ENCODE assay signal across 8 cellular contexts in genomic region chr12:130026608-130027176, GRCh38.
A peak's percentile ranks its signal among the peaks of the same experiment; 100 is the strongest.
DNase-seq lines count a peak whose midpoint lies in the region; ATAC-seq lines count a peak whose summit lies in the region.

No MANE protein-coding gene starts in this region.

- no peaks in the 10 kb centered on the region for H3K27me3 Mint-ChIP-seq in activated CD8-positive, alpha-beta memory T cell treated with anti-CD3 and anti-CD28 coated beads, Interleukin-2, amount 10 ng/mL, durations not matched to agents 7 days and 5 days

- H3K9me3 Mint-ChIP-seq in activated CD8-positive, alpha-beta memory T cell treated with anti-CD3 and anti-CD28 coated beads, Interleukin-2, amount 10 ng/mL, durations not matched to agents 7 days and 5 days (ENCODE audit: low read depth), result no peaks in the 10 kb centered on the region

- H3K4me1 Mint-ChIP-seq in activated CD8-positive, alpha-beta memory T cell treated with anti-CD3 and anti-CD28 coated beads, Interleukin-2, amount 10 ng/mL, durations not matched to agents 7 days and 5 days, result no peaks in the 10 kb centered on the region

- no peak overlapping the region for H3K27ac Mint-ChIP-seq in activated CD8-positive, alpha-beta memory T cell treated with anti-CD3 and anti-CD28 coated beads, Interleukin-2, amount 10 ng/mL, durations not matched to agents 7 days and 5 days

- no peaks in the 10 kb centered on the region for H3K36me3 Mint-ChIP-seq in activated CD8-positive, alpha-beta memory T cell treated with anti-CD3 and anti-CD28 coated beads, Interleukin-2, amount 10 ng/mL, durations not matched to agents 7 days and 5 days

- CTCF ChIA-PET in activated CD8-positive, alpha-beta memory T cell treated with anti-CD3 and anti-CD28 coated beads, Interleukin-2, amount 10 ng/mL, durations not matched to agents 7 days and 5 days (lab: Charles Lee), result interaction anchor here (0.7 to 1.4 kb wide), 4 partner anchors 16 to 717 kb away, joined by 3 to 5 read pairs (median 3); no protein-coding TSS in a partner anchor

- peak; percentile 45 for DNase-seq in activated CD8-positive, alpha-beta memory T cell treated with anti-CD3 and anti-CD28 coated beads, Interleukin-2, amount 10 ng/mL, durations not matched to agents 7 days and 5 days
- DNase-seq in activated CD8-positive, alpha-beta memory T cell treated with anti-CD3 and anti-CD28 coated beads for 24 hours, result no peak
- DNase-seq in NCI-H1092 (lab: John Stamatoyannopoulos, UW), result peak; percentile 13
- DNase-seq in activated CD8-positive, alpha-beta memory T cell treated with anti-CD3 and anti-CD28 coated beads, Interleukin-2, amount 50 U/mL, for 4 hours, result peak; percentile 23
- DNase-seq in left lobe of liver (ENCODE audit: low spot score), result no peak

- H3K4me3 Mint-ChIP-seq in activated CD8-positive, alpha-beta memory T cell treated with anti-CD3 and anti-CD28 coated beads, Interleukin-2, amount 10 ng/mL, durations not matched to agents 7 days and 5 days, result no peak overlapping the region

- ATAC-seq in activated CD8-positive, alpha-beta memory T cell treated with anti-CD3 and anti-CD28 coated beads, Interleukin-2, amount 10 ng/mL, durations not matched to agents 7 days and 5 days, result no peak
- ATAC-seq in left lobe of liver (peak; percentile 82), HG03108 (IDR thresholded peaks at IDR 0.05; ENCODE audit: unreplicated experiment) (no peak), GM18870 (IDR thresholded peaks at IDR 0.05; ENCODE audit: unreplicated experiment) (no peak), HG02840 (IDR thresholded peaks at IDR 0.05; ENCODE audit: low FRiP score, unreplicated experiment) (no peak)

Comparison
In these comparisons a context has a peak if more than half of its experiments do, and no peak if none do; other contexts are left out.
1. DNase-seq: peak in activated CD8-positive, alpha-beta memory T cell treated with anti-CD3 and anti-CD28 coated beads, Interleukin-2, amount 10 ng/mL, durations not matched to agents 7 days and 5 days (single experiment), NCI-H1092 (single experiment) and activated CD8-positive, alpha-beta memory T cell treated with anti-CD3 and anti-CD28 coated beads, Interleukin-2, amount 50 U/mL, for 4 hours (single experiment); none in activated CD8-positive, alpha-beta memory T cell treated with anti-CD3 and anti-CD28 coated beads for 24 hours (single experiment) and left lobe of liver (single experiment).